8 cellular contexts compared by ENCODE assay signal in genomic region chr2:197804049-197804757, GRCh38. TPM values are rescaled to one million over a fixed set of nuclear protein-coding genes. Genes with fewer than 3 reads are reported as not detected.
A peak's percentile ranks its signal among the peaks of the same experiment; 100 is the strongest.
DNase-seq lines count a peak whose midpoint lies in the region; TF ChIP-seq lines count a peak whose summit lies in the region.

Gene PLCL1 (plus strand): TSS chr2:197804593.

- H3K4me3 ChIP-seq in CD4-positive, alpha-beta memory T cell (ENCODE audit: low read length in 2 of 2) = peak within 1 kb of the TSS; percentile 60 to 82
- H3K4me3 ChIP-seq in endocrine pancreas (ENCODE audit: control insufficient read depth, insufficient read depth, low read length) (peak within 1 kb of the TSS; percentile 74), mesendoderm (ENCODE audit: low read length) (no peak within 1 kb of the TSS)

- H3K4ac ChIP-seq in mesendoderm (ENCODE audit: low read depth, low read length) = no peak within 1 kb of the TSS

- no peak within 1 kb of the TSS for H2BK15ac ChIP-seq in mesendoderm (replicated peaks; ENCODE audit: low read depth)

- H3K4me1 Mint-ChIP-seq in CD4-positive, alpha-beta memory T cell = peaks cover 35 to 54% (median 45%) of the 10 kb centered on the region in 4 donors

- H3K79me1 ChIP-seq in mesendoderm (ENCODE audit: low read length) = no peaks in the 10 kb centered on the region

- H3K27ac Mint-ChIP-seq in CD4-positive, alpha-beta memory T cell = peak within 1 kb of the TSS; percentile 77 to 94 (median 89)

- H3K36me3 ChIP-seq in CD4-positive, alpha-beta memory T cell (ENCODE audit: insufficient read depth, low read length) = no peaks in the 10 kb centered on the region
- H3K36me3 ChIP-seq in endocrine pancreas (ENCODE audit: control insufficient read depth, insufficient read depth, low read length) = no peaks in the 10 kb centered on the region
- no peaks in the 10 kb centered on the region for H3K36me3 ChIP-seq in mesendoderm (ENCODE audit: control insufficient read depth, insufficient read depth, low read length)

- intact Hi-C loops in CD4-positive, alpha-beta memory T cell (cut with micrococcal nuclease) = loop anchor here (1.0 to 2.0 kb wide), 5 partner anchors 9 to 182 kb away; no protein-coding TSS in a partner anchor

- H3K27me3 Mint-ChIP-seq in CD4-positive, alpha-beta memory T cell = peaks cover 0 to 1% of the 10 kb centered on the region in 2 donors

- peak within 1 kb of the TSS; percentile 62 for H3K4me2 ChIP-seq in mesendoderm (ENCODE audit: low read length)

- H2AK5ac ChIP-seq in mesendoderm (ENCODE audit: low read length) = no peak within 1 kb of the TSS

- no peak within 1 kb of the TSS for H3K18ac ChIP-seq in mesendoderm (ENCODE audit: low read length)

- TF ChIP-seq CTCF in GM20000 (IDR thresholded peaks at IDR 0.05; ENCODE audit: extremely low read depth, missing control alignments) = no peak

- no peak within 1 kb of the TSS for H4K8ac ChIP-seq in mesendoderm (ENCODE audit: low read depth, low read length)

- peak within 1 kb of the TSS; percentile 92 to 97 (median 96) for H3K4me3 Mint-ChIP-seq in CD4-positive, alpha-beta memory T cell

- no peak within 1 kb of the TSS for H4K5ac ChIP-seq in mesendoderm (ENCODE audit: low read length)

- H3K56ac ChIP-seq in mesendoderm (ENCODE audit: low read length) = no peak within 1 kb of the TSS

- no peaks in the 10 kb centered on the region for H3K27me3 ChIP-seq in CD4-positive, alpha-beta memory T cell (ENCODE audit: insufficient read depth, low read length)
- H3K27me3 ChIP-seq in endocrine pancreas (ENCODE audit: control insufficient read depth, insufficient read depth, low read length) (peaks cover 5% of the 10 kb centered on the region), mesendoderm (ENCODE audit: insufficient read depth, low read length, poor library complexity) (peaks cover 6% of the 10 kb centered on the region)

- H2BK5ac ChIP-seq in mesendoderm (ENCODE audit: low read length) = no peak within 1 kb of the TSS

- no peaks in the 10 kb centered on the region for H3K9me3 Mint-ChIP-seq in CD4-positive, alpha-beta memory T cell

- DNase-seq in CD4-positive, alpha-beta memory T cell = peak; percentile 89 to 92 (median 90)
- DNase-seq in GM20000 (ENCODE audit: low spot score) (peak; percentile 92), HPDE6-E6E7 (ENCODE audit: extremely low spot score) (peak; percentile 83), NOMO-1 (lab: John Stamatoyannopoulos, UW; ENCODE audit: unreplicated experiment in 2 of 2) (peak; percentile 78 to 79), mesendoderm (peak; percentile 96)
- DNase-seq in activated CD8-positive, alpha-beta memory T cell treated with anti-CD3 and anti-CD28 coated beads, Interleukin-2, amount 50 U/mL, for 24 hours (ENCODE audit: extremely low read depth) = peak; percentile 70
- DNase-seq in stimulated activated CD8-positive, alpha-beta memory T cell treated with anti-CD3 and anti-CD28 coated beads, Interleukin-12 subunit alpha, Interleukin-12 subunit beta, amount 100 ng/mL, for 24 hours (ENCODE audit: extremely low read depth) = peak; percentile 74

- H3K79me2 ChIP-seq in mesendoderm (ENCODE audit: control insufficient read depth, insufficient read depth, low read length) = no peaks in the 10 kb centered on the region

- H3K23ac ChIP-seq in mesendoderm (ENCODE audit: low read length) = no peak within 1 kb of the TSS

- no CpG with 5 or more reads among the region's 50 CpGs for WGBS in mesendoderm (ENCODE audit: extremely low coverage, insufficient coverage, low lambda C conversion rate)

- peaks cover 0 to 5% of the 10 kb centered on the region in 2 donors for H3K36me3 Mint-ChIP-seq in CD4-positive, alpha-beta memory T cell

- peak within 1 kb of the TSS; percentile 60 for H3K9ac ChIP-seq in endocrine pancreas (ENCODE audit: control insufficient read depth, insufficient read depth, low read length)
- peak within 1 kb of the TSS; percentile 16 for H3K9ac ChIP-seq in mesendoderm (ENCODE audit: low read length)

- H3K4me1 ChIP-seq in CD4-positive, alpha-beta memory T cell (ENCODE audit: insufficient read depth, low read length) = peaks cover 50% of the 10 kb centered on the region
- H3K4me1 ChIP-seq in endocrine pancreas (ENCODE audit: control insufficient read depth, insufficient read depth, low read length) (no peaks in the 10 kb centered on the region), mesendoderm (ENCODE audit: control insufficient read depth, low read depth, low read length) (peaks cover 3% of the 10 kb centered on the region)

- POLR2A ChIA-PET in CD4-positive, alpha-beta memory T cell (lab: Charles Lee; ENCODE audit: partially characterized antibody) = interaction anchor here (0.7 to 1.5 kb wide), 10 partner anchors 9 to 493 kb away, joined by 3 to 9 read pairs (median 4); partner anchors contain the start of gene MARS2

- H3K9me3 ChIP-seq in CD4-positive, alpha-beta memory T cell (ENCODE audit: control insufficient read depth in 1 of 2, low read length in 2 of 2) = no peaks in the 10 kb centered on the region
- no peaks in the 10 kb centered on the region for H3K9me3 ChIP-seq in endocrine pancreas (ENCODE audit: control insufficient read depth, low read length)

- no peak within 1 kb of the TSS for H2BK120ac ChIP-seq in mesendoderm (ENCODE audit: low read depth, low read length)

- peak within 1 kb of the TSS; percentile 61 for H3K27ac ChIP-seq in CD4-positive, alpha-beta memory T cell (ENCODE audit: low read depth, low read length)
- H3K27ac ChIP-seq in mesendoderm (ENCODE audit: low read depth, low read length) = no peak within 1 kb of the TSS

- CTCF ChIA-PET in CD4-positive, alpha-beta memory T cell (lab: Charles Lee; ENCODE audit: partially characterized antibody) = interaction anchor here (1.0 to 2.7 kb wide), 10 partner anchors 10 to 492 kb away, joined by 3 to 16 read pairs (median 3); no protein-coding TSS in a partner anchor

RNA-seq across cellular contexts. Expression of gene PLCL1, which starts in this region (rescaled TPM):
- total RNA-seq in CD4-positive, alpha-beta memory T cell = 10 to 100 TPM; 16.9 to 17.6 TPM
- polyA plus RNA-seq in CD4-positive, alpha-beta memory T cell = 1 to 10 TPM; 5.5 to 8.0 TPM
- 0.03 TPM for polyA plus RNA-seq in mesendoderm (2013, experiment 1 of 2)
- 0.03 TPM for polyA plus RNA-seq in mesendoderm (2013, experiment 2 of 2)
